ENCODE assay signal across 17 cellular contexts in the genomic region with DNA sequence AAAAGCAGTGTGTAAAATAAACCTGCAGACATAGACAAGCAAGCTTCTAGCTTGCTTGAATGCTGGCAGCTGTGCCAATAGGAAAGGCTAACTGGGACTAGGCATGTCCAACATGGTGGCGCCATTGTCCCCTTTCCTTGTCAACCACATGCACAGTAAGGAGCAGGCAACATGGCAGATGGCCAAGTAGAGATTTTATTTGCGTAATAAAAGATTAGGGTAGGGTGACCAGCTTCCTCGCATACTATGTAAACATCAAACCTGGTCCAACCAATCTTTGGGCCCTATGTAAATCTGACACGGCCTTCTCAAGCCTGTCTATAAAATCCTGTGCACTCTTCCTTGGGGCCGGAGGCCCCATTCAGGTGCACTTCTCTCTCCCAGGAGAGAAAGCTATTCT.
A peak's percentile ranks its signal among the peaks of the same experiment; 100 is the strongest.
DNase-seq lines count a peak whose midpoint lies in the region; ATAC-seq and TF ChIP-seq lines count a peak whose summit lies in the region.
"Had no signal": no experiment of that assay in that cellular context is flagged by ENCODE, and none has a peak within 500 bp of the region (broad histone marks: within the 10 kb centered on the region; RNA-seq: fewer than 3 reads in every experiment).

No MANE protein-coding gene starts in this region.

- peak; percentile 55 to 74 for DNase-seq in HAP-1 (ENCODE audit: low spot score in 2 of 2)
- peak; percentile 67 for DNase-seq in NCI-H1105 treated with DMSO at 0.1 percent for 48 hours (lab: John Stamatoyannopoulos, UW)
- DNase-seq in NCI-H774 (lab: John Stamatoyannopoulos, UW) = peak; percentile 22
- peak; percentile 9 for DNase-seq in retinal pigment epithelial cell (ENCODE audit: low read depth)
- DNase-seq in COLO829 (ENCODE audit: low spot score) = no peak
- DNase-seq in SKM-1 treated with dmso at 0.1 percent for 144 hours (lab: John Stamatoyannopoulos, UW; ENCODE audit: unreplicated experiment) = no peak
- DNase-seq: activated CD8-positive, alpha-beta memory T cell treated with anti-CD3 and anti-CD28 coated beads for 24 hours; activated naive CD8-positive, alpha-beta T cell treated with anti-CD3 and anti-CD28 coated beads for 36 hours; foreskin keratinocyte; midbrain; MM.1S; psoas muscle; stimulated activated CD8-positive, alpha-beta memory T cell treated with anti-CD3 and anti-CD28 coated beads, Interleukin-4, amount 100 ng/mL, for 48 hours; T-helper 17 cell had no signal

- peaks cover 11% of the 10 kb centered on the region for H3K4me1 ChIP-seq in HAP-1
- H3K4me1 ChIP-seq: foreskin keratinocyte, psoas muscle had no signal

- in situ Hi-C loops in HAP-1 (cut with MboI; ENCODE audit: low sequenced_read_pairs) = no loop called here

- no peak overlapping the region for H3K4me3 ChIP-seq in HAP-1
- H3K4me3 ChIP-seq in retinal pigment epithelial cell (ENCODE audit: low read length) = no peak overlapping the region
- H3K4me3 ChIP-seq: psoas muscle had no signal

- no peak for TF ChIP-seq CTCF in retinal pigment epithelial cell (conservative IDR thresholded peaks at IDR 0.05; ENCODE audit: low read depth, low read length)

- no peaks in the 10 kb centered on the region for H3K27me3 ChIP-seq in HAP-1 (ENCODE audit: low read depth)
- H3K27me3 ChIP-seq: foreskin keratinocyte had no signal

- no peaks in the 10 kb centered on the region for H3K36me3 ChIP-seq in HAP-1 (replicated peaks)

- no peak for ATAC-seq in GM19397 (IDR thresholded peaks at IDR 0.05; ENCODE audit: unreplicated experiment)
- ATAC-seq: activated CD4-positive, CD25-positive, alpha-beta regulatory T cell treated with anti-CD3 and anti-CD28 coated beads, Interleukin-2, amount 50 U/mL, for 24 hours; foreskin keratinocyte; psoas muscle; Right ventricle myocardium inferior; T-helper 17 cell had no signal

- no peaks in the 10 kb centered on the region for H3K9me3 ChIP-seq in HAP-1
- H3K9me3 ChIP-seq: psoas muscle had no signal

Comparison
In these comparisons a context has a peak if more than half of its experiments do, and no peak if none do; other contexts are left out.
1. DNase-seq: peak in HAP-1 (2 of 2), NCI-H1105 treated with DMSO at 0.1 percent for 48 hours (single experiment), NCI-H774 (single experiment) and retinal pigment epithelial cell (single experiment); none in COLO829 (single experiment) and SKM-1 treated with dmso at 0.1 percent for 144 hours (single experiment).